In the genomic region with DNA sequence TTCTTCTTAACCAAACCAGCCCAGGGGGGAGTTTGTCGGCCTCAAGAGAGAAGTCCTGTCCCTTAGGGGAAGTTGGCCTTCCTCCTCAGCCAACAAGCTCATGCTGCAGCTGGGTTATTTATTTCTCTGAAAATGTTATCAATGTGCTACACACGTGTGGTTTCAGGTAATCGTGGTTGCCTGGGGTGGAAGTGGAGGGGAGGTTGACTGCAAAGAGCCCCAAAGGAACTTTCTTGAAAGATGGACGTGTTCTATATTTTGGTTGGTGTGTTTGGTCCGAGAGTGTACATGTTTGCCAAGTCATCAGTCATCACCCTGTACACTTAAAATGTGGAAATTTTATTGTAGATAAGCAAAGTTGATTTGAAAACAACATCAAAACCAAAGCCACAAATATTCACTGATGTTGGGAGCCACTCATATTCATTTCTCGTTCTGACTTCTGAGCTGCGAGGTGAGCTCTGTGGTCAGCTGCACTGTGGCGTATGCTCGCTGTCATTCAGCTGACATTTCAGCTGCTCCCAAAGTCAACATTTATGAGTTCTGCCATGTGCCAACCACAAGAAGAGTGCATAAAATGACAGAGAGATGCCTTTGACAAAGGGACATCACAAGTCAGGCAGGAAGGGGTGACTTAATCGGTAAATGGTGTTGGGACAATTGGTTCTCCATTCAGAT, we compare ENCODE assay signal across 9 cellular contexts. TPM values are rescaled to one million over a fixed set of nuclear protein-coding genes. Genes with fewer than 3 reads are reported as not detected.
DNase-seq lines count a peak whose midpoint lies in the region; ATAC-seq and TF ChIP-seq lines count a peak whose summit lies in the region.
"Had no signal": no experiment of that assay in that cellular context is flagged by ENCODE, and none has a peak within 500 bp of the region (broad histone marks: within the 10 kb centered on the region; RNA-seq: fewer than 3 reads in every experiment).

No MANE protein-coding gene starts in this region.

- H3K4me1 ChIP-seq in vagina (no peaks in the 10 kb centered on the region), BE2C (peaks cover 12% of the 10 kb centered on the region)

- H3K4me3 ChIP-seq in vagina (no peak overlapping the region), BE2C (ENCODE audit: low read depth, low read length) (no peak overlapping the region)

- no peak for TF ChIP-seq CTCF in vagina (IDR thresholded peaks at IDR 0.05)
- TF ChIP-seq CTCF in BE2C (IDR thresholded peaks at IDR 0.05; ENCODE audit: low read depth, low read length) = no peak

- peak; percentile 95 to 96 for ATAC-seq in activated CD4-positive, CD25-positive, alpha-beta regulatory T cell treated with anti-CD3 and anti-CD28 coated beads, Interleukin-2, amount 50 U/mL, for 24 hours
- peak; percentile 57 for ATAC-seq in HG02943 (IDR thresholded peaks at IDR 0.05; ENCODE audit: low read depth, unreplicated experiment)

- DNase-seq in activated CD4-positive, CD25-positive, alpha-beta regulatory T cell (lab: John Stamatoyannopoulos, UW) = no peak
- DNase-seq in OCI-M1 (lab: John Stamatoyannopoulos, UW) (peak; percentile 81), ecto neural progenitor cell (ENCODE audit: low spot score) (peak; percentile 19), vagina (ENCODE audit: extremely low spot score in 2 of 2) (peak; percentile 40 to 65), SIG-M5 (lab: John Stamatoyannopoulos, UW) (no peak), BE2C (no peak)

- intact Hi-C loops in vagina (cut with DNase I) = no loop called here

- no peak for TF ChIP-seq POLR2A in vagina (IDR thresholded peaks at IDR 0.05)

- H3K9me3 ChIP-seq in vagina = no peaks in the 10 kb centered on the region
- no peaks in the 10 kb centered on the region for H3K9me3 ChIP-seq in BE2C

- no peaks in the 10 kb centered on the region for H3K27me3 ChIP-seq in vagina
- no peaks in the 10 kb centered on the region for H3K27me3 ChIP-seq in BE2C

- H3K36me3 ChIP-seq in vagina = no peaks in the 10 kb centered on the region
- H3K36me3 ChIP-seq in BE2C = no peaks in the 10 kb centered on the region

- H3K27ac ChIP-seq in vagina = no peak overlapping the region
- H3K27ac ChIP-seq: C4-2B had no signal

RNA-seq across cellular contexts. Expression of gene ADGRG1, which starts 26.5 kb away (rescaled TPM):
- total RNA-seq in vagina = 97.7 TPM
- 2.7 TPM for polyA plus RNA-seq in BE2C (2012; ENCODE audit: insufficient read depth, insufficient read length, low read depth)

RNA-seq across cellular contexts. Expression of gene ADGRG5, which starts 59.5 kb away (rescaled TPM):
- 2.2 TPM for total RNA-seq in vagina
- 0.09 TPM for polyA plus RNA-seq in BE2C (2012; ENCODE audit: insufficient read depth, insufficient read length, low read depth)

Comparison
In these comparisons a context has a peak if more than half of its experiments do, and no peak if none do; other contexts are left out.
1. DNase-seq: peak in OCI-M1 (single experiment), ecto neural progenitor cell (single experiment) and vagina (2 of 2); none in activated CD4-positive, CD25-positive, alpha-beta regulatory T cell (0 of 4), SIG-M5 (single experiment) and BE2C (single experiment).